In genomic region chr22:36913431-36914382, GRCh38 we compare ENCODE assay signal across 9 cellular contexts.
DNase-seq lines count a peak whose midpoint lies in the region; ATAC-seq and FAIRE-seq lines count a peak whose summit lies in the region.
"Had no signal": no experiment of that assay in that cellular context is flagged by ENCODE, and none has a peak within 500 bp of the region (broad histone marks: within the 10 kb centered on the region; RNA-seq: fewer than 3 reads in every experiment).

Gene CSF2RB (plus strand): TSS chr22:36913628. CDS start chr22:36922208, 8,580 bp downstream.

- H3K36me3 ChIP-seq in mucosa of rectum (ENCODE audit: control insufficient read depth in 2 of 2, insufficient read depth in 2 of 2, low read length in 2 of 2) = no peaks in the 10 kb centered on the region

- ATAC-seq in HG03342 (IDR thresholded peaks at IDR 0.05; ENCODE audit: unreplicated experiment) (peak; percentile 64), HG03460 (IDR thresholded peaks at IDR 0.05; ENCODE audit: unreplicated experiment) (no peak)

- H3K9me3 ChIP-seq in mucosa of rectum (ENCODE audit: control insufficient read depth in 2 of 2, low read length in 2 of 2) = no peaks in the 10 kb centered on the region

- peaks cover 3 to 5% of the 10 kb centered on the region in 2 donors for H3K4me1 ChIP-seq in mucosa of rectum (ENCODE audit: control insufficient read depth in 2 of 2, insufficient read depth in 2 of 2, low read length in 2 of 2)

- DNase-seq in CD1c-positive myeloid dendritic cell (ENCODE audit: extremely low spot score) (peak; percentile 95), caudate nucleus (lab: John Stamatoyannopoulos, UW) (peak in 1 of 61 donors; percentile 8), RCC 7860 (ENCODE audit: low spot score) (no peak), NCI-H446 treated with DMSO at 0.1 percent for 48 hours (lab: John Stamatoyannopoulos, UW) (no peak)
- no peak for DNase-seq in stimulated activated CD4-positive, alpha-beta T cell treated with anti-CD3 and anti-CD28 coated beads, Interleukin-15, amount 100 ng/mL, for 24 hours
- DNase-seq: NCI-H1092 had no signal

- H3K27ac ChIP-seq in caudate nucleus (ENCODE audit: low read depth, low read length) (peak within 1 kb of the TSS; percentile 36), mucosa of rectum (ENCODE audit: low read depth in 2 of 2, low read length in 2 of 2) (peak within 1 kb of the TSS; percentile 66 to 87)

- H3K9ac ChIP-seq in mucosa of rectum (ENCODE audit: low read depth in 1 of 2, low read length in 2 of 2) = peak within 1 kb of the TSS; percentile 51 to 60

- no peaks in the 10 kb centered on the region for H3K27me3 ChIP-seq in mucosa of rectum (ENCODE audit: control insufficient read depth in 2 of 2, insufficient read depth in 2 of 2, low read length in 2 of 2)

- FAIRE-seq in RCC 7860 (lab: Jason Lieb, UNC) = no peak

- H3K4me3 ChIP-seq in mucosa of rectum (ENCODE audit: low read length in 2 of 2) = peak within 1 kb of the TSS; percentile 40 to 76
